Comparison of ENCODE assay signal across 1 cellular context in the genomic region with DNA sequence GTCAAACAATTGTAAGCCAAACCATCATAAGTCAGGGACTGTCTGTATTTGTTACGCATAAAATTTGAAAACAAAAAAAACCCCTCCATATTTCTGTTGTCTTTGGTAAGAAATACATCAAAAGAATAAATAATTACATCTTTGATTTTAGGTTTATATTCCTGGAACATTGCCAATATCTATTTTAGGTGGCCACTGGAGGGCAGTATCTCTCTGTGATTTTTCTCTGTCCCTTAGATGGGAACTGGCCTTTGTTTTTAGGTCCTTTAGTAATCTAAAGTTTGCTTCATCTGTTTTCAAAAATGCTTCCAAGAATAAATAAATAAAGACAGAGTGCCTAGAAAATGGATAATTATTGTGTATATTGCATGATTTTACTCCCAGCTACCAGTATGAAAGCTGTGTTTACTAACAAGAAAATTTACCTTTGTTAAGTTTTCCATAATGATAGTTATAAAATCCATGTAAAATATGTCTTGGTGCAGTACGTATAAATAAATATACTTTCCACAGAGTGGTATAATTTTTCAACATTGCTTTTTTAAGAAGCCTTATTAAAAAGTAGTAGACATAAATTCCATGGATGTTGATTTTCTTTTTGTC.
A peak's percentile ranks its signal among the peaks of the same experiment; 100 is the strongest.
TF ChIP-seq lines count a peak whose summit lies in the region.

No MANE protein-coding gene starts in this region.

TF ChIP-seq in HEK293, 187 proteins besides CTCF, POLR2A, EP300 and RAD21 (continued from another document):
- TF ChIP-seq ZNF280C (tag by site-specific recombination; IDR thresholded peaks at IDR 0.05) (no peak), ZSCAN30 (tag by site-specific recombination; IDR thresholded peaks at IDR 0.05) (peak; percentile 29; the same call in 1 of the 2 replicates), HIC1 (tag by site-specific recombination; IDR thresholded peaks at IDR 0.05) (no peak), ZNF785 (tag by site-specific recombination; IDR thresholded peaks at IDR 0.05) (no peak)
